In the genomic region with DNA sequence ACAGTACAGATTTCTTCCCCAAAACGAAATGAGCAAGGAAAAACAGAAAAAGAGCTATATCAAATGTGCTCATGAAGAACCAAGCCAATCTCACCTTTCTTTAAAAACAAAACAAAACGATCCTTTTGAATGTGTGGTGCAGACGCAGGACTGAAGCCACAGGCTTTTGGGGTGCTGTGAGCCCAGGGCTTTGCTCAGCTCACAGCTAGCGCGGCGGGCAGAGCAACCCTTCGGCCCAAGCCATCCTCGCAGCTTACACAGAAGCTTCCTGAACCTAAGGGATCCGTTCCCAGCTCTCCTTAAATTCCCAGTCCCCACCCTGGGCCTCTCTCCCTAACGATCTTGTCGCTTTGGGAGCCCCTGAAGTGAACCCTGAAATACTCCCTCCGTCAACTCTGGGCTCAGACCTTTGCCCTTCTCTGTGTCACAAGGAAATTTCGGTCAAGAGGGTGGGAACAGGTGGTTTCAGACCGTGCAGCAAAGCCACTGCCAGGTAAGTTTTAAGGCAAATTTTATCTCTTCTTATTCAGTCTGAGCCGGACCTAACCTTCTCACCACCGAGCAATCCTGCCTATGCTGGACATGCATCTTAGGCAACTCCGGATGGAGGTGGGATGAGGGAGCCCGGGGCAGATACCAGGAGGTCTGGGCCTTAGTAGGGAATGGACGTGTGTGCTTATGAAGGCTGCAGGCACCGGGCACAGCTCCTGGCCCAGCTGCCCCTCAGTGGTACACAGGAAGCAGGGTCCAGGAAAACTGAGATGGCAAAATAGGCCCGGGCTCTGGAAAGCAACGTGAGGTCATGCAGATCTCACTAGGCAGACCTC, we compare ENCODE assay signal across 25 cellular contexts. TPM values are rescaled to one million over a fixed set of nuclear protein-coding genes. Genes with fewer than 3 reads are reported as not detected.
DNase-seq lines count a peak whose midpoint lies in the region; ATAC-seq and TF ChIP-seq lines count a peak whose summit lies in the region.
"Had no signal": no experiment of that assay in that cellular context is flagged by ENCODE, and none has a peak within 500 bp of the region (broad histone marks: within the 10 kb centered on the region; RNA-seq: fewer than 3 reads in every experiment).

No MANE protein-coding gene starts in this region.

- no peak for TF ChIP-seq CTCF in H9 (conservative IDR thresholded peaks at IDR 0.05)
- TF ChIP-seq CTCF in neural progenitor cell (IDR thresholded peaks at IDR 0.05), result no peak

- no peak overlapping the region for H2BK20ac ChIP-seq in H9 (ENCODE audit: low read depth, low read length, poor library complexity, severe bottlenecking)

- no peak overlapping the region for H3T11ph ChIP-seq in H9 (ENCODE audit: low read length)

- H2AK5ac ChIP-seq in H9 (ENCODE audit: insufficient read length, low read length), result no peak overlapping the region

- H3K27ac ChIP-seq in H9 (ENCODE audit: insufficient read length, low read depth, low read length) (no peak overlapping the region), neural progenitor cell (peak overlapping the region; percentile 13)
- H3K27ac ChIP-seq: A549, adrenal gland, cardiac muscle cell, psoas muscle, RWPE1, suprapubic skin had no signal

- no peak overlapping the region for H2AFZ ChIP-seq in H9 (ENCODE audit: low read length)
- H2AFZ ChIP-seq in neural progenitor cell (replicated peaks), result no peak overlapping the region

- no peak overlapping the region for H2BK15ac ChIP-seq in H9 (ENCODE audit: low read depth, low read length)

- no peak overlapping the region for H3K18ac ChIP-seq in H9 (ENCODE audit: insufficient read length, low read depth, low read length)

- H4K20me1 ChIP-seq in H9 (ENCODE audit: control insufficient read depth, insufficient read depth, insufficient read length) (no peaks in the 10 kb centered on the region), neural progenitor cell (ENCODE audit: low read depth) (no peaks in the 10 kb centered on the region)

- ATAC-seq in activated CD4-positive, alpha-beta T cell treated with anti-CD3 and anti-CD28 coated beads for 36 hours, result no peak
- no peak for ATAC-seq in GM19324 (IDR thresholded peaks at IDR 0.05; ENCODE audit: low FRiP score, unreplicated experiment)
- no peak for ATAC-seq in GM21447 (IDR thresholded peaks at IDR 0.05; ENCODE audit: unreplicated experiment)
- ATAC-seq: A549; natural killer cell treated with Interleukin-12 subunit alpha and Interleukin-12 subunit beta and Interleukin-15 and Interleukin-18, amount 100 ng/mL, for 72 hours; psoas muscle had no signal

- H3F3A ChIP-seq in neural progenitor cell (ENCODE audit: low read depth), result peaks cover 16% of the 10 kb centered on the region

- no peak overlapping the region for H3K4me3 ChIP-seq in neural progenitor cell
- H3K4me3 ChIP-seq: A549; adrenal gland; BLaER1 treated with 17β-estradiol and CSF1 and Interleukin-3, amounts not matched to agents 10 nM and 100 nM; cardiac muscle cell; psoas muscle; suprapubic skin had no signal

- no peak overlapping the region for H2BK12ac ChIP-seq in H9 (ENCODE audit: insufficient read length, low read depth, low read length)

- no peak overlapping the region for H4K5ac ChIP-seq in H9 (ENCODE audit: insufficient read length, low read depth, low read length)

- H3K79me1 ChIP-seq in H9 (ENCODE audit: insufficient read depth, low read depth, low read length, poor library complexity, severe bottlenecking), result no peaks in the 10 kb centered on the region

- WGBS in H9 (ENCODE audit: extremely low coverage, insufficient read length, low lambda C conversion rate), result no CpG with 5 or more reads among the region's 22 CpGs

- H3K27me3 Mint-ChIP-seq in activated CD4-positive, alpha-beta T cell treated with anti-CD3 and anti-CD28 coated beads for 36 hours, result no peaks in the 10 kb centered on the region
- H3K27me3 Mint-ChIP-seq in H9 (ENCODE audit: low read depth) (no peaks in the 10 kb centered on the region), neural progenitor cell (ENCODE audit: insufficient read depth, low read depth) (peaks cover 2% of the 10 kb centered on the region)
- H3K27me3 Mint-ChIP-seq in activated naive CD8-positive, alpha-beta T cell treated with anti-CD3 and anti-CD28 coated beads for 36 hours, result no peaks in the 10 kb centered on the region
- H3K27me3 Mint-ChIP-seq: natural killer cell treated with Interleukin-12 subunit alpha and Interleukin-12 subunit beta and Interleukin-15 and Interleukin-18, amount 100 ng/mL, for 72 hours had no signal

- H3K36me3 ChIP-seq in neural progenitor cell, result peaks cover 7% of the 10 kb centered on the region
- H3K36me3 ChIP-seq: cardiac muscle cell, suprapubic skin had no signal

- no peak overlapping the region for H4K91ac ChIP-seq in H9 (ENCODE audit: insufficient read length, low read depth, low read length)

- H3K56ac ChIP-seq in H9 (ENCODE audit: insufficient read length, low read depth, low read length), result no peak overlapping the region

- H3K14ac ChIP-seq in H9 (ENCODE audit: insufficient read depth, low read length), result no peak overlapping the region

- no peak overlapping the region for H3K23ac ChIP-seq in H9 (ENCODE audit: insufficient read length, low read depth, low read length)

- H3K4me1 ChIP-seq in H9 (ENCODE audit: insufficient read depth, low read length) (peaks cover 13% of the 10 kb centered on the region; the same call in 1 of the 2 replicates), neural progenitor cell (peaks cover 15% of the 10 kb centered on the region)
- H3K4me1 ChIP-seq: A549, adrenal gland, psoas muscle, suprapubic skin had no signal

- CTCF ChIA-PET in activated CD4-positive, alpha-beta T cell treated with anti-CD3 and anti-CD28 coated beads for 36 hours (lab: Charles Lee), result interaction anchor here (0.6 to 0.9 kb wide), 3 partner anchors 14 to 1814 kb away, joined by 3 to 4 read pairs (median 3); no protein-coding TSS in a partner anchor

- H3K9me3 ChIP-seq in H9 (ENCODE audit: control insufficient read depth, low read depth, low read length), result no peaks in the 10 kb centered on the region
- H3K9me3 ChIP-seq in neural progenitor cell (ENCODE audit: low read depth), result no peaks in the 10 kb centered on the region
- H3K9me3 ChIP-seq: adrenal gland, psoas muscle, suprapubic skin had no signal

- no peak overlapping the region for H4K8ac ChIP-seq in H9 (replicated peaks; ENCODE audit: insufficient read length, low read depth, low read length)

- peaks cover 9% of the 10 kb centered on the region for H3K9me3 Mint-ChIP-seq in activated CD4-positive, alpha-beta T cell treated with anti-CD3 and anti-CD28 coated beads for 36 hours (ENCODE audit: low read depth)
- peaks cover 7 to 9% of the 10 kb centered on the region in 2 experiments for H3K9me3 Mint-ChIP-seq in H9
- H3K9me3 Mint-ChIP-seq in activated naive CD8-positive, alpha-beta T cell treated with anti-CD3 and anti-CD28 coated beads for 36 hours, result peaks cover 8% of the 10 kb centered on the region
- peaks cover 17% of the 10 kb centered on the region for H3K9me3 Mint-ChIP-seq in neural progenitor cell

- H2BK120ac ChIP-seq in H9 (ENCODE audit: low read depth, low read length, poor library complexity, severe bottlenecking), result no peak overlapping the region

- no peak overlapping the region for H3K9ac ChIP-seq in H9 (ENCODE audit: extremely low read depth, insufficient read length, low read length)
- H3K9ac ChIP-seq in neural progenitor cell, result no peak overlapping the region

- intact Hi-C loops in activated CD4-positive, alpha-beta T cell treated with anti-CD3 and anti-CD28 coated beads for 36 hours (cut with DNase I, micrococcal nuclease), result no loop called here

- H2BK5ac ChIP-seq in H9 (ENCODE audit: insufficient read length, low read length), result no peak overlapping the region

- H3K4ac ChIP-seq in H9 (ENCODE audit: low read depth, low read length), result no peak overlapping the region

- peak overlapping the region; percentile 15 for H3K27ac Mint-ChIP-seq in activated CD4-positive, alpha-beta T cell treated with anti-CD3 and anti-CD28 coated beads for 36 hours
- peak overlapping the region; percentile 15 to 39 (median 23); a peak in 4 of 7 replicates for H3K27ac Mint-ChIP-seq in H9
- peak overlapping the region; percentile 16 for H3K27ac Mint-ChIP-seq in activated naive CD8-positive, alpha-beta T cell treated with anti-CD3 and anti-CD28 coated beads for 36 hours
- H3K27ac Mint-ChIP-seq in neural progenitor cell, result peak overlapping the region; percentile 86

- no peak overlapping the region for H3K4me3 Mint-ChIP-seq in activated CD4-positive, alpha-beta T cell treated with anti-CD3 and anti-CD28 coated beads for 36 hours
- H3K4me3 Mint-ChIP-seq in H9 (peak overlapping the region in 1 of 2 experiments; percentile 45; a peak in 2 of 5 replicates), neural progenitor cell (no peak overlapping the region)
- no peak overlapping the region for H3K4me3 Mint-ChIP-seq in activated naive CD8-positive, alpha-beta T cell treated with anti-CD3 and anti-CD28 coated beads for 36 hours
- H3K4me3 Mint-ChIP-seq: natural killer cell treated with Interleukin-12 subunit alpha and Interleukin-12 subunit beta and Interleukin-15 and Interleukin-18, amount 100 ng/mL, for 72 hours had no signal

- H3K4me2 ChIP-seq in H9 (ENCODE audit: insufficient read depth, insufficient read length, low read length) (no peak overlapping the region), neural progenitor cell (peak overlapping the region; percentile 47)
- H3K4me2 ChIP-seq: A549 had no signal

- peaks cover 9% of the 10 kb centered on the region for H3K4me1 Mint-ChIP-seq in activated CD4-positive, alpha-beta T cell treated with anti-CD3 and anti-CD28 coated beads for 36 hours
- H3K4me1 Mint-ChIP-seq in H9 (peaks cover 35 to 41% of the 10 kb centered on the region in 2 experiments), neural progenitor cell (peaks cover 36% of the 10 kb centered on the region)
- peaks cover 8% of the 10 kb centered on the region for H3K4me1 Mint-ChIP-seq in activated naive CD8-positive, alpha-beta T cell treated with anti-CD3 and anti-CD28 coated beads for 36 hours

- no peak for DNase-seq in activated CD4-positive, alpha-beta T cell treated with anti-CD3 and anti-CD28 coated beads for 36 hours
- DNase-seq in activated CD4-positive, alpha-beta T cell treated with anti-CD3 and anti-CD28 coated beads, Interleukin-2, amount 50 U/mL, for 4 hours, result no peak
- DNase-seq in H9 (no peak), neural progenitor cell (ENCODE audit: low spot score) (no peak), activated gamma-delta T cell (lab: John Stamatoyannopoulos, UW) (no peak)
- no peak for DNase-seq in activated naive CD8-positive, alpha-beta T cell treated with anti-CD3 and anti-CD28 coated beads for 36 hours
- DNase-seq: activated CD4-positive, alpha-beta T cell treated with anti-CD3 and anti-CD28 coated beads for 48 hours; adrenal gland; erythroblast; foreskin melanocyte; HCEC 1CT; kidney glomerular epithelial cell; mesendoderm; NCI-H1694 treated with DMSO at 0.1 percent for 48 hours; NCI-H446; psoas muscle; stimulated activated CD4-positive, alpha-beta T cell treated with anti-CD3 and anti-CD28 coated beads, Interleukin-4, amount 100 ng/mL, for 1 hour had no signal

- H3K23me2 ChIP-seq in H9 (ENCODE audit: insufficient read length, low read depth, low read length, poor library complexity, severe bottlenecking), result no peaks in the 10 kb centered on the region

- POLR2A ChIA-PET in activated CD4-positive, alpha-beta T cell treated with anti-CD3 and anti-CD28 coated beads for 36 hours (lab: Charles Lee), result interaction anchor here (0.6 kb wide), 1 partner anchor 48 kb away, joined by 4 read pairs; no protein-coding TSS in a partner anchor

- H3K27me3 ChIP-seq in H9 (ENCODE audit: insufficient read depth, low read length), result no peaks in the 10 kb centered on the region
- H3K27me3 ChIP-seq in neural progenitor cell, result no peaks in the 10 kb centered on the region
- H3K27me3 ChIP-seq: adrenal gland; BLaER1 treated with 17β-estradiol and CSF1 and Interleukin-3, amounts not matched to agents 10 nM and 100 nM; cardiac muscle cell; suprapubic skin had no signal

- peaks cover 54% of the 10 kb centered on the region for H3K36me3 Mint-ChIP-seq in activated CD4-positive, alpha-beta T cell treated with anti-CD3 and anti-CD28 coated beads for 36 hours (ENCODE audit: low read depth)
- H3K36me3 Mint-ChIP-seq in H9 (ENCODE audit: insufficient read depth in 1 of 3, low read depth in 3 of 3), result peaks cover 21 to 30% (median 24%) of the 10 kb centered on the region in 3 experiments
- H3K36me3 Mint-ChIP-seq in activated naive CD8-positive, alpha-beta T cell treated with anti-CD3 and anti-CD28 coated beads for 36 hours, result peaks cover 62% of the 10 kb centered on the region
- peaks cover 55% of the 10 kb centered on the region for H3K36me3 Mint-ChIP-seq in neural progenitor cell

- H3K79me2 ChIP-seq in H9 (ENCODE audit: insufficient read depth, low read length) (no peaks in the 10 kb centered on the region), neural progenitor cell (ENCODE audit: low read depth) (no peaks in the 10 kb centered on the region)

RNA-seq across cellular contexts. Expression of a gene that starts 52.0 kb away (rescaled TPM):
- 100 to 1,000 TPM; 353 to 384 TPM for total RNA-seq in activated CD4-positive, alpha-beta T cell treated with anti-CD3 and anti-CD28 coated beads for 36 hours
- 81.4 and 88.6 TPM in 2 replicates for total RNA-seq in H9 (2021)
- 100 to 1,000 TPM; 588 to 605 TPM for total RNA-seq in activated naive CD8-positive, alpha-beta T cell treated with anti-CD3 and anti-CD28 coated beads for 36 hours
- total RNA-seq in neural progenitor cell (ENCODE audit: low replicate concordance), result 46.9 and 93.7 TPM in 2 replicates

Comparison
In these comparisons a context has a peak if more than half of its experiments do, and no peak if none do; other contexts are left out.
1. H3K27ac Mint-ChIP-seq: peak in every context shown above with its lines; median percentile 86 in neural progenitor cell; 23 in H9; 16 in activated naive CD8-positive, alpha-beta T cell treated with anti-CD3 and anti-CD28 coated beads for 36 hours; 15 in activated CD4-positive, alpha-beta T cell treated with anti-CD3 and anti-CD28 coated beads for 36 hours.